In genomic region chr1:90911353-90911752, GRCh38 we compare ENCODE assay signal across 16 cellular contexts.
DNase-seq lines count a peak whose midpoint lies in the region; ATAC-seq, FAIRE-seq and TF ChIP-seq lines count a peak whose summit lies in the region.
"Had no signal": no experiment of that assay in that cellular context is flagged by ENCODE, and none has a peak within 500 bp of the region (broad histone marks: within the 10 kb centered on the region; RNA-seq: fewer than 3 reads in every experiment).

No MANE protein-coding gene starts in this region.

- DNase-seq in Kasumi-1 (lab: John Stamatoyannopoulos, UW), result no peak
- no peak for DNase-seq in WERI-Rb-1
- DNase-seq: BE2C; CD4-positive, alpha-beta memory T cell; DMS79; GM23248; IMR-90 had no signal

- no peak overlapping the region for H3K27ac ChIP-seq in WERI-Rb-1
- H3K27ac ChIP-seq: A549, C4-2B, GM23248 had no signal

- ATAC-seq in HG03460 (IDR thresholded peaks at IDR 0.05; ENCODE audit: unreplicated experiment) (peak; percentile 57), GM21786 (IDR thresholded peaks at IDR 0.05; ENCODE audit: unreplicated experiment) (no peak)
- ATAC-seq: A549, HCT116 had no signal

- no peak for TF ChIP-seq CTCF in WERI-Rb-1 (IDR thresholded peaks at IDR 0.05; ENCODE audit: low read depth, low read length)

- FAIRE-seq in G401.6 (lab: Jason Lieb, UNC) (peak; percentile 57), TTC549 (lab: Jason Lieb, UNC) (peak; percentile 28), islet of Langerhans (lab: Jason Lieb, UNC) (peak; percentile 88)
- FAIRE-seq: A549, H54 had no signal

- H3K27me3 ChIP-seq in WERI-Rb-1 (ENCODE audit: insufficient read depth, low read depth, severe bottlenecking), result no peaks in the 10 kb centered on the region
- H3K27me3 ChIP-seq: BE2C had no signal

- peaks cover 4% of the 10 kb centered on the region for H3K36me3 ChIP-seq in WERI-Rb-1
- H3K36me3 ChIP-seq: BE2C had no signal

- H3K9me3 ChIP-seq in WERI-Rb-1 (ENCODE audit: severe bottlenecking), result no peaks in the 10 kb centered on the region
- H3K9me3 ChIP-seq: A549, BE2C had no signal

- H3K4me3 ChIP-seq in WERI-Rb-1 (ENCODE audit: low read depth, low read length), result no peak overlapping the region
- H3K4me3 ChIP-seq: A549, GM23248 had no signal
